Comparison of ENCODE assay signal across 8 cellular contexts in the genomic region with DNA sequence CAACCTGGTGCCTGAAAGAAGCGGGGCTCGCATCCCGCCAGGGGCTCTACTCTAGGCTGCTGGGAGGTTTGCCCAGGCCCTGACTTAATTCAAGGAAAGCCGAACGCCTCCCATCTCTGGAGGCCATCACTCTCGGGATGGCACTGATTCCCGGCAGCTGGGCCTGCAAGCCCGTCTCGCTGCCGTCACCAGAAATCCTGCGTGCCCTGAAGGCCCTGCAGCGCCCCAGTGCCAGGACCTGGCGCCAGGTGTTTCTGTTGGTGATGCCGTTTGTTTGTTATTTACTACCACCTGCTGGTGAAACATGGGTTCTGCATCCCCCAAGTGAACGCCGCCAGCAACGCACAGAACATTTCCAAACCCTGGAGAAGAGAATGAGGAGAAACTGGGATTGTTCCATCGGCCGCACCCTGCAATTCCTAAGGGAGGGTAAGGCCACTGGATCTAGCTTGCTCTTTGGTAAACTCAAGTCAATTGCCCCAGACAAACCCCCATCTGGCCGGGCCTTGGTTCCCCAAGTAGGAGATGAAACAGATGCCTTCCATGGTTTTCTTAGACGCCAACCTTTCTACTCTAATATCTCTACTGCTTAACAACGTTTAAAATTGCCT.
DNase-seq lines count a peak whose midpoint lies in the region; ATAC-seq, FAIRE-seq and TF ChIP-seq lines count a peak whose summit lies in the region.

No MANE protein-coding gene starts in this region.

- TF ChIP-seq EP300 in H1 (IDR thresholded peaks at IDR 0.05; ENCODE audit: borderline replicate concordance in 1 of 2, low read depth in 2 of 2, low read length in 2 of 2), result 0 out of 3 replicates have a peak, but pooled peaks of 1 of the 2 experiments have one; percentile 42

- no peaks in the 10 kb centered on the region for H3K27me3 ChIP-seq in BLaER1 treated with 17β-estradiol and CSF1 and Interleukin-3, amounts not matched to agents 10 nM and 100 nM
- H3K27me3 ChIP-seq in H1 (replicated peaks in 1 of 4; ENCODE audit: control insufficient read depth in 3 of 4, extremely low read depth in 1 of 4, insufficient read depth in 3 of 4, low read length in 3 of 4), result peaks cover 0 to 36% (median 26%) of the 10 kb centered on the region in 4 experiments; a peak in 6 of 7 replicates
- peaks cover 2% of the 10 kb centered on the region for H3K27me3 ChIP-seq in mesendoderm (ENCODE audit: insufficient read depth, low read length, poor library complexity)

- ATAC-seq in HG02642 (IDR thresholded peaks at IDR 0.05; ENCODE audit: poor library complexity, unreplicated experiment) (peak; percentile 50), GM21717 (IDR thresholded peaks at IDR 0.05; ENCODE audit: unreplicated experiment) (no peak)

- 30% methylated on average over 22 of the region's 22 CpGs; no CpG with 5 or more reads in 1 of the 2 experiments for WGBS in H1 (ENCODE audit: extremely low coverage in 1 of 2, insufficient coverage in 1 of 2, insufficient read length in 1 of 2, insufficient replicate concordance in 2 of 2, low coverage in 1 of 2, low lambda C conversion rate in 2 of 2, missing lambda C conversion rate in 1 of 2), 2 experiments
- WGBS in mesendoderm (ENCODE audit: extremely low coverage, insufficient coverage, low lambda C conversion rate), result no CpG with 5 or more reads among the region's 22 CpGs

- no peak overlapping the region for H4K91ac ChIP-seq in H1 (replicated peaks; ENCODE audit: insufficient read length, low read length)

- H2BK12ac ChIP-seq in H1 (ENCODE audit: low read depth, low read length), result no peak overlapping the region

- H3K79me1 ChIP-seq in H1 (ENCODE audit: low read depth, low read length) (no peaks in the 10 kb centered on the region), mesendoderm (ENCODE audit: low read length) (no peaks in the 10 kb centered on the region)

- no peaks in the 10 kb centered on the region for H4K20me1 ChIP-seq in BLaER1 treated with 17β-estradiol and CSF1 and Interleukin-3, amounts not matched to agents 10 nM and 100 nM
- peaks cover 0 to 6% of the 10 kb centered on the region in 2 experiments for H4K20me1 ChIP-seq in H1 (replicated peaks in 1 of 2; ENCODE audit: control insufficient read depth in 1 of 2, insufficient read depth in 2 of 2, low read length in 2 of 2)

- H3K79me2 ChIP-seq in H1 (ENCODE audit: control insufficient read depth in 1 of 2, insufficient read depth in 2 of 2, low read length in 2 of 2) (no peaks in the 10 kb centered on the region), mesendoderm (ENCODE audit: control insufficient read depth, insufficient read depth, low read length) (no peaks in the 10 kb centered on the region)

- H2BK5ac ChIP-seq in H1 (ENCODE audit: low read depth, low read length) (no peak overlapping the region), mesendoderm (ENCODE audit: low read length) (no peak overlapping the region)

- DNase-seq in NCI-H82 treated with DMSO at 0.1 percent for 48 hours (lab: John Stamatoyannopoulos, UW; ENCODE audit: unreplicated experiment), result peak; percentile 9
- DNase-seq in activated CD8-positive, alpha-beta memory T cell treated with anti-CD3 and anti-CD28 coated beads for 4 hours (ENCODE audit: low read depth in 2 of 2), result peak; percentile 7 to 20
- DNase-seq in H1 (ENCODE audit: low read depth in 1 of 2, low spot score in 2 of 2), result peak; percentile 80 to 87
- peak; percentile 86 for DNase-seq in mesendoderm
- peak; percentile 16 for DNase-seq in stimulated activated CD8-positive, alpha-beta memory T cell treated with anti-CD3 and anti-CD28 coated beads, Interleukin-12 subunit alpha, Interleukin-12 subunit beta, amount 100 ng/mL, for 24 hours (ENCODE audit: extremely low read depth)

- no peak overlapping the region for H2AFZ ChIP-seq in H1 (ENCODE audit: low read length)

- H4K8ac ChIP-seq in H1 (ENCODE audit: extremely low read depth, insufficient read depth, low read length), result no peak overlapping the region
- H4K8ac ChIP-seq in mesendoderm (ENCODE audit: low read depth, low read length), result no peak overlapping the region

- H3K56ac ChIP-seq in H1 (replicated peaks; ENCODE audit: insufficient read length, low read depth, low read length) (no peak overlapping the region), mesendoderm (ENCODE audit: low read length) (no peak overlapping the region)

- no peak overlapping the region for H3K14ac ChIP-seq in H1 (ENCODE audit: insufficient read length)

- H2AK5ac ChIP-seq in H1 (ENCODE audit: low read depth, low read length), result no peak overlapping the region
- no peak overlapping the region for H2AK5ac ChIP-seq in mesendoderm (ENCODE audit: low read length)

- no peak overlapping the region for H3K23ac ChIP-seq in H1 (ENCODE audit: insufficient read length)
- H3K23ac ChIP-seq in mesendoderm (ENCODE audit: low read length), result no peak overlapping the region

- TF ChIP-seq RAD21 in H1 (IDR thresholded peaks at IDR 0.05 in 1 of 2, conservative IDR thresholded peaks at IDR 0.05 in 1 of 2; ENCODE audit: low read depth in 2 of 2, low read length in 2 of 2), result peak; percentile 97 to 98

- no peak overlapping the region for H2BK20ac ChIP-seq in H1 (ENCODE audit: low read length)

- no peak overlapping the region for H3K9ac ChIP-seq in BLaER1 treated with 17β-estradiol and CSF1 and Interleukin-3, amounts not matched to agents 10 nM and 100 nM
- no peak overlapping the region for H3K9ac ChIP-seq in H1 (replicated peaks in 1 of 4; ENCODE audit: extremely low read depth in 1 of 4, low read depth in 3 of 4, low read length in 3 of 4)
- H3K9ac ChIP-seq in mesendoderm (ENCODE audit: low read length), result no peak overlapping the region

- H2BK15ac ChIP-seq in H1 (ENCODE audit: low read length) (no peak overlapping the region), mesendoderm (replicated peaks; ENCODE audit: low read depth) (no peak overlapping the region)

- no peak for TF ChIP-seq POLR2A in H1 (IDR thresholded peaks at IDR 0.05; ENCODE audit: control extremely low read depth in 1 of 2, low read depth in 2 of 2, low read length in 2 of 2)

- H3K23me2 ChIP-seq in H1 (ENCODE audit: low read depth, low read length), result peaks cover 3% of the 10 kb centered on the region; the same call in 1 of the 2 replicates

- peaks cover 28 to 62% (median 34%) of the 10 kb centered on the region in 10 experiments for H3K4me1 ChIP-seq in BLaER1 treated with 17β-estradiol and CSF1 and Interleukin-3, amounts not matched to agents 10 nM and 100 nM
- H3K4me1 ChIP-seq in H1 (replicated peaks in 1 of 4; ENCODE audit: control insufficient read depth in 3 of 4, insufficient read depth in 4 of 4, low read length in 3 of 4), result peaks cover 0 to 4% (median 0%) of the 10 kb centered on the region in 4 experiments; a peak in 1 of 7 replicates
- no peaks in the 10 kb centered on the region for H3K4me1 ChIP-seq in mesendoderm (ENCODE audit: control insufficient read depth, low read depth, low read length)

- no peak overlapping the region for H2BK120ac ChIP-seq in H1 (replicated peaks; ENCODE audit: low read depth, low read length)
- no peak overlapping the region for H2BK120ac ChIP-seq in mesendoderm (ENCODE audit: low read depth, low read length)

- POLR2A ChIA-PET in H1 (lab: Charles Lee; ENCODE audit: partially characterized antibody), result no interaction called here

- no peak overlapping the region for H3K4me3 ChIP-seq in BLaER1 treated with 17β-estradiol and CSF1 and Interleukin-3, amounts not matched to agents 10 nM and 100 nM
- H3K4me3 ChIP-seq in H1 (ENCODE audit: extremely low read depth in 1 of 4, insufficient read depth in 2 of 4, low read depth in 3 of 4, low read length in 4 of 4) (no peak overlapping the region), mesendoderm (ENCODE audit: low read length) (no peak overlapping the region)

- H3K36me3 ChIP-seq in BLaER1 treated with 17β-estradiol and CSF1 and Interleukin-3, amounts not matched to agents 10 nM and 100 nM, result no peaks in the 10 kb centered on the region
- no peaks in the 10 kb centered on the region for H3K36me3 ChIP-seq in H1 (ENCODE audit: control insufficient read depth in 2 of 4, insufficient read depth in 4 of 4, low read length in 3 of 4)
- no peaks in the 10 kb centered on the region for H3K36me3 ChIP-seq in mesendoderm (ENCODE audit: control insufficient read depth, insufficient read depth, low read length)

- peak; percentile 75 to 98 (median 93) for TF ChIP-seq CTCF in H1 (IDR thresholded peaks at IDR 0.05; ENCODE audit: control extremely low read depth in 1 of 3, insufficient read depth in 1 of 3, low read depth in 1 of 3, low read length in 3 of 3)

- no peak overlapping the region for H4K5ac ChIP-seq in H1 (ENCODE audit: insufficient read length, low read depth, low read length)
- no peak overlapping the region for H4K5ac ChIP-seq in mesendoderm (ENCODE audit: low read length)

- 0 out of 22 replicates have a peak overlapping the region, but pooled peaks of 1 of the 11 experiments have one; percentile 6 for H3K27ac ChIP-seq in BLaER1 treated with 17β-estradiol and CSF1 and Interleukin-3, amounts not matched to agents 10 nM and 100 nM
- H3K27ac ChIP-seq in H1 (ENCODE audit: low read depth, low read length), result no peak overlapping the region
- H3K27ac ChIP-seq in mesendoderm (ENCODE audit: low read depth, low read length), result no peak overlapping the region

- CTCF ChIA-PET in H1 (lab: Charles Lee; ENCODE audit: partially characterized antibody), result interaction anchor here (1.0 to 3.2 kb wide), 17 partner anchors 12 to 256 kb away, joined by 3 to 29 read pairs (median 4); no protein-coding TSS in a partner anchor

- no peaks in the 10 kb centered on the region for H3K9me3 ChIP-seq in BLaER1 treated with 17β-estradiol and CSF1 and Interleukin-3, amounts not matched to agents 10 nM and 100 nM (replicated peaks in 1 of 11)
- H3K9me3 ChIP-seq in H1 (ENCODE audit: insufficient read depth in 2 of 2, low read depth in 1 of 2, low read length in 1 of 2), result no peaks in the 10 kb centered on the region

- H3K4ac ChIP-seq in H1 (replicated peaks; ENCODE audit: insufficient read length, low read depth, low read length) (no peak overlapping the region), mesendoderm (ENCODE audit: low read depth, low read length) (no peak overlapping the region)

- FAIRE-seq in H1 (lab: Jason Lieb, UNC), result peak; percentile 76

- peak overlapping the region in 9 of 11 experiments; percentile 11 to 66 (median 40); a peak in 13 of 22 replicates for H3K4me2 ChIP-seq in BLaER1 treated with 17β-estradiol and CSF1 and Interleukin-3, amounts not matched to agents 10 nM and 100 nM
- H3K4me2 ChIP-seq in H1 (ENCODE audit: insufficient read depth in 1 of 2, low read depth in 2 of 2, low read length in 2 of 2) (peak overlapping the region in 1 of 2 experiments; percentile 29; a peak in 1 of 4 replicates), mesendoderm (ENCODE audit: low read length) (no peak overlapping the region)

- no peak overlapping the region for H3K18ac ChIP-seq in H1 (ENCODE audit: extremely low read depth, low read length)
- H3K18ac ChIP-seq in mesendoderm (ENCODE audit: low read length), result no peak overlapping the region

TF ChIP-seq in H1, 55 proteins besides CTCF, POLR2A, EP300 and RAD21 (continues in another document):
- TF ChIP-seq TAF1 (IDR thresholded peaks at IDR 0.05; ENCODE audit: low read depth, low read length), result 0 out of 2 replicates have a peak, but pooled peaks have one; percentile 30
- TF ChIP-seq GABPA (IDR thresholded peaks at IDR 0.05; ENCODE audit: borderline replicate concordance, insufficient read depth, low read length), result peak; percentile 48; the same call in 1 of the 2 replicates

Comparison
In these comparisons a context has a peak if more than half of its experiments do, and no peak if none do; other contexts are left out.
1. DNase-seq: peak in every context shown above with its lines; median percentile 86 in mesendoderm; 84 in H1; 16 in stimulated activated CD8-positive, alpha-beta memory T cell treated with anti-CD3 and anti-CD28 coated beads, Interleukin-12 subunit alpha, Interleukin-12 subunit beta, amount 100 ng/mL, for 24 hours; 14 in activated CD8-positive, alpha-beta memory T cell treated with anti-CD3 and anti-CD28 coated beads for 4 hours; 9 in NCI-H82 treated with DMSO at 0.1 percent for 48 hours.